Comparison of ENCODE assay signal across 25 cellular contexts in the genomic region with DNA sequence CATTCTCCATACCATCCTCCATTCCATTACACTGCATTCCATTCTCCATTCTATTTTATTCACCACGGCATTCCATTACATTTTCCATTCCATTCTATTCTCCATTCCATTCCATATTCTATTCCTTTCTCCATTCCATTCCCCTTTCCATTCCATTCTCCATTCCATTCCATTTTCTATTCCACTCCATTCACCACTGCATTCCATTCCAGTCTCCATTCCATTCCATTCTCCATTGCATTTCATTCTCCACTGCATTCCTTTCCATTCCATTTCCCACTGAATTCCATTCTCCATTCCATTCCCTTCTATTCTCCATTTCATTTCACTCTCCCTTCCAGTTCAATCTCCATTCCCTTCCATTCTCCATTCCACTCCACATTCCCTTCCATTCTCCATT.
"Had no signal": no experiment of that assay in that cellular context is flagged by ENCODE, and none has a peak within 500 bp of the region (broad histone marks: within the 10 kb centered on the region; RNA-seq: fewer than 3 reads in every experiment).

No MANE protein-coding gene starts in this region.

- DNase-seq: dermis blood vessel endothelial cell; dorsolateral prefrontal cortex; effector CD4-positive, alpha-beta T cell; effector memory CD4-positive, alpha-beta T cell; foreskin keratinocyte; heart left ventricle; hypothalamus; immature natural killer cell; islet precursor cell; kidney; kidney glomerular epithelial cell; left cardiac atrium; left lung; left ventricle myocardium superior; lower lobe of right lung; mesenchymal stem cell; mucosa of descending colon; naive B cell had no signal

- H3K27me3 ChIP-seq: dorsolateral prefrontal cortex, esophagus muscularis mucosa, foreskin keratinocyte, gastroesophageal sphincter, heart left ventricle, hepatocyte, left lung had no signal

- H3K4me2 ChIP-seq: hepatocyte had no signal

- H3K36me3 ChIP-seq: esophagus muscularis mucosa, lower lobe of right lung had no signal

- H3K27ac ChIP-seq: coronary artery, dorsolateral prefrontal cortex, esophagus muscularis mucosa, foreskin keratinocyte, gastroesophageal sphincter, heart left ventricle, hepatocyte, left lung, lower lobe of right lung had no signal

- H3K4me3 ChIP-seq: coronary artery, dorsolateral prefrontal cortex, esophagus muscularis mucosa, gastroesophageal sphincter, heart left ventricle, hepatocyte, left lung, lower lobe of right lung, mucosa of descending colon had no signal

- H3K79me2 ChIP-seq: hepatocyte had no signal

- H3K4me1 ChIP-seq: esophagus muscularis mucosa, foreskin keratinocyte, gastroesophageal sphincter, heart left ventricle, left lung, lower lobe of right lung had no signal

- FAIRE-seq: colon, endothelial cell of umbilical vein, frontal cortex, kidney had no signal

- H2AFZ ChIP-seq: hepatocyte had no signal

- H3K9me3 ChIP-seq: esophagus muscularis mucosa, gastroesophageal sphincter, lower lobe of right lung had no signal

- ATAC-seq: foreskin keratinocyte, gastroesophageal sphincter, heart left ventricle, left cardiac atrium, left lung, left ventricle myocardium superior, lower lobe of right lung, mucosa of descending colon had no signal
